ENCODE assay signal across 10 cellular contexts in genomic region chrX:153410888-153411254, GRCh38. TPM values are rescaled to one million over a fixed set of nuclear protein-coding genes. Genes with fewer than 3 reads are reported as not detected.
A peak's percentile ranks its signal among the peaks of the same experiment; 100 is the strongest.
DNase-seq lines count a peak whose midpoint lies in the region; ATAC-seq and TF ChIP-seq lines count a peak whose summit lies in the region.
"Had no signal": no experiment of that assay in that cellular context is flagged by ENCODE, and none has a peak within 500 bp of the region (broad histone marks: within the 10 kb centered on the region; RNA-seq: fewer than 3 reads in every experiment).

No MANE protein-coding gene starts in this region.

- peaks cover 11% of the 10 kb centered on the region for H3K4me1 Mint-ChIP-seq in activated naive CD4-positive, alpha-beta T cell treated with anti-CD3 and anti-CD28 coated beads, Interleukin-2, amount 10 ng/mL, durations not matched to agents 7 days and 5 days

- H3K27ac ChIP-seq in ascending aorta (no peak overlapping the region), mesenchymal stem cell (ENCODE audit: low read length, poor library complexity, severe bottlenecking) (no peak overlapping the region), transverse colon (peak overlapping the region in 1 of 4 donors; percentile 28)

- WGBS in mesenchymal stem cell = 57% methylated on average over 10 of the region's 12 CpGs
- WGBS in transverse colon (ENCODE audit: low coverage in 1 of 2), 2 donors = 65% methylated on average over 10 of the region's 12 CpGs; no CpG with 5 or more reads in 1 of the 2 donors

- H3K4me3 ChIP-seq in ascending aorta (peak overlapping the region; percentile 48 to 71), mesenchymal stem cell (ENCODE audit: insufficient read depth in 1 of 2, low read depth in 1 of 2, low read length in 2 of 2) (no peak overlapping the region), transverse colon (peak overlapping the region in 3 of 4 donors; percentile 30 to 56 (median 35))

- no peak overlapping the region for H2BK120ac ChIP-seq in mesenchymal stem cell (ENCODE audit: low read depth, low read length)

- H2AFZ ChIP-seq in mesenchymal stem cell (ENCODE audit: low read depth, low read length) = no peak overlapping the region

- H3K4me3 Mint-ChIP-seq in activated naive CD4-positive, alpha-beta T cell treated with anti-CD3 and anti-CD28 coated beads, Interleukin-2, amount 10 ng/mL, durations not matched to agents 7 days and 5 days = peak overlapping the region; percentile 62

- H2BK5ac ChIP-seq in mesenchymal stem cell (ENCODE audit: low read depth, low read length, poor library complexity, severe bottlenecking) = no peak overlapping the region

- no peaks in the 10 kb centered on the region for H3K9me3 ChIP-seq in ascending aorta
- no peaks in the 10 kb centered on the region for H3K9me3 ChIP-seq in mesenchymal stem cell (ENCODE audit: control insufficient read depth, low read length)
- H3K9me3 ChIP-seq in transverse colon = no peaks in the 10 kb centered on the region

- intact Hi-C loops in ascending aorta (cut with DNase I) = no loop called here
- intact Hi-C loops in transverse colon (cut with DNase I; ENCODE audit: low total_unique reads) = no loop called here

- H3K14ac ChIP-seq in mesenchymal stem cell (ENCODE audit: low read length in 2 of 2) = no peak overlapping the region

- H2BK15ac ChIP-seq in mesenchymal stem cell (ENCODE audit: low read depth, poor library complexity, severe bottlenecking) = no peak overlapping the region

- H3K27me3 ChIP-seq in ascending aorta (peaks cover 5% of the 10 kb centered on the region), mesenchymal stem cell (ENCODE audit: control insufficient read depth in 1 of 2, insufficient read depth in 1 of 2, low read length in 2 of 2) (peaks cover 23 to 64% of the 10 kb centered on the region in 2 experiments), transverse colon (peaks cover 5% of the 10 kb centered on the region)

- peaks cover 25% of the 10 kb centered on the region for H3K27me3 Mint-ChIP-seq in activated naive CD4-positive, alpha-beta T cell treated with anti-CD3 and anti-CD28 coated beads, Interleukin-2, amount 10 ng/mL, durations not matched to agents 7 days and 5 days

- no peaks in the 10 kb centered on the region for H3K9me3 Mint-ChIP-seq in activated naive CD4-positive, alpha-beta T cell treated with anti-CD3 and anti-CD28 coated beads, Interleukin-2, amount 10 ng/mL, durations not matched to agents 7 days and 5 days

- H2BK12ac ChIP-seq in mesenchymal stem cell (ENCODE audit: low read length in 2 of 2) = no peak overlapping the region

- peak overlapping the region in 1 of 2 experiments; percentile 16 for H3K18ac ChIP-seq in mesenchymal stem cell (ENCODE audit: low read depth in 1 of 2, low read length in 2 of 2)

- H2AK5ac ChIP-seq in mesenchymal stem cell (ENCODE audit: low read length, severe bottlenecking) = no peak overlapping the region

- peak overlapping the region in 1 of 2 experiments; percentile 10 for H3K4ac ChIP-seq in mesenchymal stem cell (ENCODE audit: low read depth in 1 of 2, low read length in 2 of 2)

- no peak for DNase-seq in activated naive CD4-positive, alpha-beta T cell treated with anti-CD3 and anti-CD28 coated beads, Interleukin-2, amount 10 ng/mL, durations not matched to agents 7 days and 5 days
- no peak for DNase-seq in activated naive CD4-positive, alpha-beta T cell treated with Interleukin-2 at 50 U/mL for 16 hours
- DNase-seq in ascending aorta (ENCODE audit: low spot score in 2 of 2) (no peak), mesenchymal stem cell (no peak), transverse colon (no peak), NCI-H146 treated with DMSO at 0.1 percent for 48 hours (lab: John Stamatoyannopoulos, UW; ENCODE audit: unreplicated experiment) (no peak), omental fat pad (ENCODE audit: low spot score) (no peak), SKM-1 (lab: John Stamatoyannopoulos, UW; ENCODE audit: unreplicated experiment) (no peak)
- DNase-seq: hippocampal formation had no signal

- in situ Hi-C loops in transverse colon (cut with MboI; ENCODE audit: low pct_ligation_motif_present in 1 of 4, low pct_unique_long_range_greater_than_20kb in 1 of 4, low sequenced_read_pairs in 3 of 4) = no loop called here

- no peaks in the 10 kb centered on the region for H3K79me1 ChIP-seq in mesenchymal stem cell (replicated peaks; ENCODE audit: low read length, poor library complexity, severe bottlenecking)

- H3K4me1 ChIP-seq in ascending aorta (no peaks in the 10 kb centered on the region), mesenchymal stem cell (ENCODE audit: control insufficient read depth, insufficient read depth, low read depth, low read length) (no peaks in the 10 kb centered on the region), transverse colon (peaks cover 0 to 7% (median 3%) of the 10 kb centered on the region in 4 donors)

- H4K91ac ChIP-seq in mesenchymal stem cell (ENCODE audit: low read length) = no peak overlapping the region

- peak overlapping the region; percentile 6 for H4K8ac ChIP-seq in mesenchymal stem cell (ENCODE audit: low read length)

- no peak overlapping the region for H3K27ac Mint-ChIP-seq in activated naive CD4-positive, alpha-beta T cell treated with anti-CD3 and anti-CD28 coated beads, Interleukin-2, amount 10 ng/mL, durations not matched to agents 7 days and 5 days

- TF ChIP-seq POLR2A in transverse colon (IDR thresholded peaks at IDR 0.05) = no peak

- ATAC-seq in omental fat pad (ENCODE audit: low FRiP score) = no peak

- H3K23ac ChIP-seq in mesenchymal stem cell (ENCODE audit: low read length in 2 of 2) = no peak overlapping the region

- CTCF ChIA-PET in activated naive CD4-positive, alpha-beta T cell treated with anti-CD3 and anti-CD28 coated beads, Interleukin-2, amount 10 ng/mL, durations not matched to agents 7 days and 5 days (lab: Charles Lee) = no interaction called here

- H3K36me3 Mint-ChIP-seq in activated naive CD4-positive, alpha-beta T cell treated with anti-CD3 and anti-CD28 coated beads, Interleukin-2, amount 10 ng/mL, durations not matched to agents 7 days and 5 days = no peaks in the 10 kb centered on the region

- TF ChIP-seq CTCF in ascending aorta (IDR thresholded peaks at IDR 0.05) (no peak), transverse colon (IDR thresholded peaks at IDR 0.05) (no peak), omental fat pad (IDR thresholded peaks at IDR 0.05) (no peak)

- H3K4me2 ChIP-seq in mesenchymal stem cell (ENCODE audit: low read length, poor library complexity, severe bottlenecking) = no peak overlapping the region

- H3K36me3 ChIP-seq in ascending aorta = no peaks in the 10 kb centered on the region
- H3K36me3 ChIP-seq in mesenchymal stem cell (ENCODE audit: control insufficient read depth in 1 of 2, insufficient read depth in 2 of 2, low read depth in 1 of 2, low read length in 2 of 2) = no peaks in the 10 kb centered on the region
- H3K36me3 ChIP-seq in transverse colon = no peaks in the 10 kb centered on the region

- H3K9ac ChIP-seq in mesenchymal stem cell (ENCODE audit: low read length) = no peak overlapping the region

- no peak for TF ChIP-seq EP300 in transverse colon (IDR thresholded peaks at IDR 0.05; ENCODE audit: low read depth)

RNA-seq across cellular contexts. Expression of gene ZFP92, which starts 0.4 kb away (rescaled TPM):
- total RNA-seq in ascending aorta = 0.96 TPM
- polyA plus RNA-seq in mesenchymal stem cell (2013, experiment 1 of 2) = 0.48 TPM
- polyA plus RNA-seq in mesenchymal stem cell (2013, experiment 2 of 2) = 0.44 TPM
- 1 to 10 TPM in 2 of 4 donors, under 1 TPM in 2; 0.27 to 3.0 (median 1.3) TPM for total RNA-seq in transverse colon
- total RNA-seq in omental fat pad = 1 to 10 TPM; 1.4 to 7.6 (median 4.2) TPM

RNA-seq across cellular contexts. Expression of gene PNMA6E, which starts 9.7 kb away (rescaled TPM):
- total RNA-seq in ascending aorta (not detected), transverse colon (not detected), omental fat pad (under 1 TPM in 1 of 4 donors, not detected in 3; 0.32 TPM)
- not detected for polyA plus RNA-seq in mesenchymal stem cell (2013, experiment 1 of 2)
- polyA plus RNA-seq in mesenchymal stem cell (2013, experiment 2 of 2) = not detected
- total RNA-seq: aorta had no signal
- polyA plus RNA-seq: aorta had no signal

RNA-seq across cellular contexts. Expression of gene TREX2, which starts 35.0 kb away (rescaled TPM):
- total RNA-seq in ascending aorta (0.21 TPM), transverse colon (1 to 10 TPM in 2 of 4 donors, under 1 TPM in 1, not detected in 1; 0.55 to 2.0 (median 1.4) TPM), omental fat pad (1 to 10 TPM in 3 of 4 donors, under 1 TPM in 1; 0.69 to 4.2 (median 1.2) TPM)
- polyA plus RNA-seq in mesenchymal stem cell (2013, experiment 1 of 2) = 0.03 TPM
- 0.10 TPM for polyA plus RNA-seq in mesenchymal stem cell (2013, experiment 2 of 2)

RNA-seq across cellular contexts. Expression of gene HAUS7, which starts 59.5 kb away (rescaled TPM):
- 22.5 TPM for total RNA-seq in ascending aorta
- 6.9 TPM for polyA plus RNA-seq in mesenchymal stem cell (2013, experiment 1 of 2)
- 7.2 TPM for polyA plus RNA-seq in mesenchymal stem cell (2013, experiment 2 of 2)
- total RNA-seq in transverse colon = 10 to 100 TPM in 3 of 4 donors, 1 to 10 TPM in 1; 7.0 to 34.8 (median 12.4) TPM
- total RNA-seq in omental fat pad = 10 to 100 TPM; 14.9 to 35.0 (median 23.9) TPM

Comparison
In these comparisons a context has a peak if more than half of its experiments do, and no peak if none do; other contexts are left out.
1. H3K4me3 ChIP-seq: peak in ascending aorta (2 of 2) and transverse colon (3 of 4); none in mesenchymal stem cell (0 of 2).